10 cellular contexts compared by ENCODE assay signal in the genomic region with DNA sequence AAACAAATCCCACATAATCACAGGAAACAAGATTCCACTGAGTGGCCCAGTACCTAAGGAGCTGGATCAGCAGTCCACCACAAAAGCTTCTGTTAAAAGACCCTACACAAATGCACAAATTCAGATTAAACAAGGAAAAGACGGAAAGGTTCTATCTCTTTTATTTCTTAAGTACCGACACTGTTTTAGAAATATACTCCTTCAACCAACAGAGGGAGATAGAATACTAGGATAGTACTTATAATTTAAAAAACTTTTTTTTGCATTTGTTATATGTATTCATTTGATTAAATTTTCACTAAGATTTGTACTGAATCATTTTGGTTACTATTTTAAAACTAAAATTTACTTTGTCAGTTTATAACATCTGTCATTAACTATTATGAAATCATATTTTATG. TPM values are rescaled to one million over a fixed set of nuclear protein-coding genes. Genes with fewer than 3 reads are reported as not detected.
A peak's percentile ranks its signal among the peaks of the same experiment; 100 is the strongest.
DNase-seq lines count a peak whose midpoint lies in the region; ATAC-seq, FAIRE-seq and TF ChIP-seq lines count a peak whose summit lies in the region.
"Had no signal": no experiment of that assay in that cellular context is flagged by ENCODE, and none has a peak within 500 bp of the region (broad histone marks: within the 10 kb centered on the region; RNA-seq: fewer than 3 reads in every experiment).

No MANE protein-coding gene starts in this region.

- FAIRE-seq in kidney (lab: Jason Lieb, UNC): peak; percentile 78

- H3K9ac ChIP-seq in kidney (ENCODE audit: low read length in 2 of 2): no peak overlapping the region

- H3K9me2 ChIP-seq in GM23338 (ENCODE audit: insufficient read depth): no peaks in the 10 kb centered on the region

- no peak overlapping the region for H2AFZ ChIP-seq in GM23338

- intact Hi-C loops in kidney (cut with DNase I): no loop called here

- H3K36me3 Mint-ChIP-seq in brain (peaks cover 50% of the 10 kb centered on the region), GM23338 (ENCODE audit: low read depth) (peaks cover 79% of the 10 kb centered on the region)

- H3K27me3 Mint-ChIP-seq in brain (no peaks in the 10 kb centered on the region), GM23338 (ENCODE audit: insufficient read depth, low read depth, poor library complexity) (no peaks in the 10 kb centered on the region)

- no peaks in the 10 kb centered on the region for H3F3A ChIP-seq in GM23338 (replicated peaks; ENCODE audit: low read depth)

- no peak overlapping the region for H3K27ac ChIP-seq in kidney (ENCODE audit: low read depth in 2 of 2, low read length in 2 of 2)
- H3K27ac ChIP-seq in suprapubic skin: no peak overlapping the region
- no peak overlapping the region for H3K27ac ChIP-seq in GM23338 (ENCODE audit: low read depth)
- H3K27ac ChIP-seq in WERI-Rb-1: no peak overlapping the region
- H3K27ac ChIP-seq: 22Rv1 had no signal

- H3K4me1 ChIP-seq in kidney (ENCODE audit: control insufficient read depth in 1 of 2, insufficient read depth in 1 of 2, low read depth in 1 of 2, low read length in 2 of 2) (no peaks in the 10 kb centered on the region), suprapubic skin (no peaks in the 10 kb centered on the region), GM23338 (ENCODE audit: insufficient read depth) (no peaks in the 10 kb centered on the region)

- no peak for TF ChIP-seq EP300 in suprapubic skin (IDR thresholded peaks at IDR 0.05)

- no peak overlapping the region for H3K4me2 ChIP-seq in GM23338

- H3K9me3 ChIP-seq in kidney (ENCODE audit: control insufficient read depth in 1 of 2, low read length in 2 of 2): no peaks in the 10 kb centered on the region
- no peaks in the 10 kb centered on the region for H3K9me3 ChIP-seq in suprapubic skin
- no peaks in the 10 kb centered on the region for H3K9me3 ChIP-seq in WERI-Rb-1 (ENCODE audit: severe bottlenecking)

- peak; percentile 71 to 74 for TF ChIP-seq CTCF in brain (conservative IDR thresholded peaks at IDR 0.05)
- TF ChIP-seq CTCF in kidney (IDR thresholded peaks at IDR 0.05; ENCODE audit: borderline replicate concordance, extremely low read depth, insufficient read depth): peak; percentile 28
- TF ChIP-seq CTCF in suprapubic skin (IDR thresholded peaks at IDR 0.05): peak; percentile 20 to 31
- TF ChIP-seq CTCF in GM23338 (conservative IDR thresholded peaks at IDR 0.05; ENCODE audit: low read depth in 2 of 2): peak in 1 of 2 experiments; percentile 34; a peak in 2 of 4 replicates
- TF ChIP-seq CTCF in WERI-Rb-1 (IDR thresholded peaks at IDR 0.05; ENCODE audit: low read depth, low read length): no peak

- 33% methylated on average over 2 of the region's 2 CpGs for WGBS in suprapubic skin

- no peak overlapping the region for H3K4me3 Mint-ChIP-seq in brain
- H3K4me3 Mint-ChIP-seq in GM23338: no peak overlapping the region

- H3K27ac Mint-ChIP-seq in brain (peak overlapping the region in 1 of 5 experiments; percentile 32), GM23338 (no peak overlapping the region)

- no peak for TF ChIP-seq POLR2A in suprapubic skin (IDR thresholded peaks at IDR 0.05)

- H3K4me1 Mint-ChIP-seq in brain (peaks cover 10% of the 10 kb centered on the region), GM23338 (no peaks in the 10 kb centered on the region)

- peak; percentile 28 for DNase-seq in DMS53 (lab: John Stamatoyannopoulos, UW)
- DNase-seq in DMS53 treated with DMSO at 0.1 percent for 48 hours (lab: John Stamatoyannopoulos, UW; ENCODE audit: unreplicated experiment): no peak
- no peak for DNase-seq in kidney
- no peak for DNase-seq in suprapubic skin (ENCODE audit: low spot score in 2 of 2)
- no peak for DNase-seq in GM23338 (ENCODE audit: low spot score)
- no peak for DNase-seq in WERI-Rb-1
- DNase-seq: foreskin melanocyte had no signal

- H3K36me3 ChIP-seq in kidney (ENCODE audit: control insufficient read depth in 1 of 2, insufficient read depth in 2 of 2, low read length in 2 of 2) (no peaks in the 10 kb centered on the region), suprapubic skin (no peaks in the 10 kb centered on the region), GM23338 (ENCODE audit: insufficient read depth) (peaks cover 59% of the 10 kb centered on the region; the same call in 1 of the 2 replicates), WERI-Rb-1 (peaks cover 55% of the 10 kb centered on the region)

- H4K20me1 ChIP-seq in GM23338 (replicated peaks; ENCODE audit: insufficient read depth): no peaks in the 10 kb centered on the region; the same call in 1 of the 2 replicates

- peaks cover 8% of the 10 kb centered on the region for H3K79me2 ChIP-seq in GM23338 (replicated peaks; ENCODE audit: insufficient read depth)

- no peak overlapping the region for H3K4me3 ChIP-seq in kidney (ENCODE audit: low read length in 2 of 2)
- no peak overlapping the region for H3K4me3 ChIP-seq in suprapubic skin
- no peak overlapping the region for H3K4me3 ChIP-seq in GM23338
- no peak overlapping the region for H3K4me3 ChIP-seq in WERI-Rb-1 (ENCODE audit: low read depth, low read length)

- ATAC-seq in GM23338: no peak
- no peak for ATAC-seq in HG02840 (IDR thresholded peaks at IDR 0.05; ENCODE audit: low FRiP score, unreplicated experiment)

- H3K27me3 ChIP-seq in suprapubic skin (no peaks in the 10 kb centered on the region), GM23338 (ENCODE audit: insufficient read depth) (no peaks in the 10 kb centered on the region), WERI-Rb-1 (ENCODE audit: insufficient read depth, low read depth, severe bottlenecking) (no peaks in the 10 kb centered on the region)

- H3K9me3 Mint-ChIP-seq in brain (no peaks in the 10 kb centered on the region), GM23338 (no peaks in the 10 kb centered on the region)

TF ChIP-seq in GM23338, 12 proteins besides CTCF, POLR2A, EP300 and RAD21 (continues in another document):
- TF ChIP-seq NANOG (IDR thresholded peaks at IDR 0.05; ENCODE audit: borderline replicate concordance) (no peak), EZH2phosphoT487 (IDR thresholded peaks at IDR 0.05; ENCODE audit: unreplicated experiment) (no peak), JUNB (IDR thresholded peaks at IDR 0.05; ENCODE audit: unreplicated experiment) (no peak), EZH2 (IDR thresholded peaks at IDR 0.05; ENCODE audit: low read depth, unreplicated experiment) (no peak), ZNF331 (CRISPR knock-in tag; IDR thresholded peaks at IDR 0.05; ENCODE audit: low read depth) (no peak), ZNF114 (CRISPR knock-in tag; IDR thresholded peaks at IDR 0.05) (no peak), CREB1 (CRISPR knock-in tag; IDR thresholded peaks at IDR 0.05; ENCODE audit: low read depth) (no peak)

RNA-seq across cellular contexts. Expression of gene CDC7, which starts 12.5 kb away (rescaled TPM):
- 6.3 TPM for polyA plus RNA-seq in brain (ENCODE audit: insufficient read depth, low read depth, low replicate concordance)
- total RNA-seq in kidney: 3.2 TPM
- polyA plus RNA-seq in kidney (ENCODE audit: insufficient read depth, low read depth, low replicate concordance): 1.4 TPM
- total RNA-seq in suprapubic skin: 1 to 10 TPM in 3 of 4 donors, under 1 TPM in 1; 0.47 to 5.4 (median 2.3) TPM
- 43.3 and 44.0 TPM in 2 replicates for total RNA-seq in GM23338 (2014; rRNA removed; shearing (Covaris generic))
- 19.0 and 26.6 TPM in 2 replicates for polyA plus RNA-seq in GM23338 (2016; fragmentation: Nextera tagmentation; extraction: Ambion mirVana)
